Comparison of ENCODE assay signal across 8 cellular contexts in the genomic region with DNA sequence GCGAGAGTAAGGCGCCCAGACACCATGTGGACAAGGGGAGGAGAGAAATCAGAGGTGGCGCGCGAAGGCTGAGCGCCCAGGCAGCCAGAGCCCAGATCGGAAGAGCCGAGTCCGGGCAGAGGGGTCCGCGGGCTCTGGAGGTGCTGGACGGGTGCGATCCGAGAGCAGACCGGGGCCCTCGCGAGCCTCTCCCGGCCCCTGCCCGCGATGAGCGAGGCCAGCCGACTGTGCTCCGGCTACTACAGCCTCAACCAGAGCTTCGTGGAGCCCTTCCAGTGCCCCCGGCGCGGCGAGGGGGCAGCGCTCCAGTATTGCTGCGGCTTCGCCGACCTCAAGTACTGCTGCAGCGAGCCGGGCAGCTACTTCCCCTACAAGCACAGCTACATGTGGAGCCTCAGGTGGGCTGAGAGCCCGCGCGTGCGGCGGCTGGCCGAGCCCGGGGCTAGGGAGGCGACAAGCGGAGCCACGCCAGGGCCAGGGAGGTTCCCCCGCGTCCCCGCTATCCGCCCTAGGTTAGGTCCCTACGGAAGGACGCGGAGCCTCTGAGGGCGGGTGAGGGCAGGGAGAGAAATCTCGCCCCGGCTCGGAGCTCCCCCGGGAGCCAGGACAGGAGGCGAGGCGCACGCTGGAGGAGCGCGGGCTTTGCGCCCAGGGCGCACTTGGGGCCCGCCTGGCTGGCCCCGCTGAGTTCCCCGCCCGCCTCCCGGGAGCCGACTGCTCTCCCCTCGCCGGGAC. TPM values are rescaled to one million over a fixed set of nuclear protein-coding genes. Genes with fewer than 3 reads are reported as not detected.
DNase-seq lines count a peak whose midpoint lies in the region; TF ChIP-seq lines count a peak whose summit lies in the region.

Gene SHISAL2B, plus strand, starts transcription at position 87 of the 735 bp plus-strand sequence. Its CDS starts 121 bp downstream, at position 208.

- H3K36me3 ChIP-seq in GM06990 (ENCODE audit: control insufficient read depth, insufficient read depth, low read length) = no peaks in the 10 kb centered on the region
- no peaks in the 10 kb centered on the region for H3K36me3 ChIP-seq in HAP-1 (replicated peaks)

- no peaks in the 10 kb centered on the region for H3K9me3 ChIP-seq in HAP-1

- no peaks in the 10 kb centered on the region for H3K4me1 ChIP-seq in HAP-1

- H3K4me3 ChIP-seq in GM06990 (replicated peaks; ENCODE audit: low read depth, low read length) = no peak within 1 kb of the TSS
- no peak within 1 kb of the TSS for H3K4me3 ChIP-seq in HAP-1

- no peak for TF ChIP-seq CTCF in GM06990 (IDR thresholded peaks at IDR 0.05; ENCODE audit: insufficient read depth, low read length, poor library complexity, severe bottlenecking)

- H3K27me3 ChIP-seq in GM06990 (replicated peaks; ENCODE audit: control insufficient read depth, insufficient read depth, low read length) (no peaks in the 10 kb centered on the region; the same call in none of the 2 replicates), HAP-1 (ENCODE audit: low read depth) (no peaks in the 10 kb centered on the region)

- in situ Hi-C loops in HAP-1 (cut with MboI; ENCODE audit: low sequenced_read_pairs) = no loop called here

- DNase-seq in GM06990 (ENCODE audit: extremely low read depth, insufficient read length) (peak; percentile 13), M059J (ENCODE audit: low read depth) (peak; percentile 27), astrocyte of the hippocampus (ENCODE audit: low read depth, low spot score) (peak; percentile 69), kidney tubule cell (ENCODE audit: low spot score) (peak; percentile 44), RPMI8226 (no peak), NCI-H2029 (lab: John Stamatoyannopoulos, UW) (no peak), HAP-1 (ENCODE audit: low spot score in 2 of 2) (no peak)
- DNase-seq in central memory CD4-positive, alpha-beta T cell = no peak

RNA-seq across cellular contexts. Expression of gene SHISAL2B, which starts in this region (rescaled TPM):
- not detected in 2 replicates for total RNA-seq in M059J (2014; rRNA removed; shearing (Covaris generic))

Comparison
In these comparisons a context has a peak if more than half of its experiments do, and no peak if none do; other contexts are left out.
1. Peak in DNase-seq in M059J; RNA of the gene not detected or under 1 TPM.
2. DNase-seq: peak in GM06990 (single experiment), astrocyte of the hippocampus (single experiment) and kidney tubule cell (single experiment); none in RPMI8226 (single experiment), NCI-H2029 (single experiment), central memory CD4-positive, alpha-beta T cell (single experiment) and HAP-1 (0 of 2).